ENCODE assay signal across 8 cellular contexts in the genomic region with DNA sequence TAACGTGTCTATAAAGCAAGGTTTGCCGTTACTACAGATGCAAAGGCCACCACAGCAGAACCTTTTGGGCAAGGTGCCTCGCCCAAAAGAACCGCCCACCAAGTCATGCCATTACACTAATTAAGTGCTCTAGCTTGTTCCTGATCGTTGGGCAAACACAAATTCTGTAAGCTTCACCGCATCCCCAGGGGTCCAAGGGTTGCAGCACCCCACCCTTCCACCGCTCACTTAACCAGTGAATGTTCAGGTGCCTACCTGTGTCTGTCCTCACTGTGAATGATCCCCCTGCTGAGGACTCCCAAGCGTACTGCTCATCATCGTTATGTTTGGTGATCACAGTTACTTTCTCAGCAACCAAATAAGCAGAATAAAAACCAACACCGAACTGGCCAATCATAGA. TPM values are rescaled to one million over a fixed set of nuclear protein-coding genes. Genes with fewer than 3 reads are reported as not detected.
DNase-seq lines count a peak whose midpoint lies in the region; ATAC-seq, FAIRE-seq and TF ChIP-seq lines count a peak whose summit lies in the region.

No MANE protein-coding gene starts in this region.

- no peak for TF ChIP-seq POLR2A in A549 (IDR thresholded peaks at IDR 0.05; ENCODE audit: low read length)

- H3K4me3 ChIP-seq in A549 (peak overlapping the region; percentile 97), HEK293 (ENCODE audit: low read depth, low read length) (peak overlapping the region; percentile 89)

- H3K36me3 ChIP-seq in HEK293 (ENCODE audit: control insufficient read depth in 2 of 2, insufficient read depth in 1 of 2, low read length in 2 of 2): peaks cover 39 to 58% of the 10 kb centered on the region in 2 experiments

- no peaks in the 10 kb centered on the region for H3K9me3 Mint-ChIP-seq in MCF 10A (ENCODE audit: unreplicated experiment)

- intact Hi-C loops in MCF 10A (cut with micrococcal nuclease): no loop called here

- peaks cover 46% of the 10 kb centered on the region for H3K4me1 ChIP-seq in A549
- H3K4me1 ChIP-seq in HEK293 (ENCODE audit: control insufficient read depth, insufficient read depth, low read length): peaks cover 8% of the 10 kb centered on the region; the same call in 1 of the 2 replicates

- 0% methylated on average over 10 of the region's 10 CpGs for WGBS in A549 (ENCODE audit: missing lambda C conversion rate)

- no peak for TF ChIP-seq RAD21 in A549 (conservative IDR thresholded peaks at IDR 0.05 in 1 of 2, IDR thresholded peaks at IDR 0.05 in 1 of 2)

- H3K27ac ChIP-seq in A549 (peak overlapping the region; percentile 95 to 97; a peak in 5 of 6 replicates), HEK293 (ENCODE audit: extremely low read depth, low read depth, low read length) (peak overlapping the region; percentile 98; the same call in 1 of the 2 replicates)

- H3K4me1 Mint-ChIP-seq in MCF 10A (ENCODE audit: insufficient read depth, unreplicated experiment): peaks cover 31% of the 10 kb centered on the region

- peaks cover 61% of the 10 kb centered on the region for H3K36me3 Mint-ChIP-seq in MCF 10A (ENCODE audit: insufficient read depth, unreplicated experiment)

- BruUV-seq in MCF 10A (replicated peaks; lab: Mats Ljungman, UMichigan): no TSS peak

- DNase-seq in A549 (ENCODE audit: low read depth in 1 of 2, low spot score in 1 of 2) (no peak), MCF 10A (ENCODE audit: unreplicated experiment) (peak; percentile 32), mucosa of gallbladder (ENCODE audit: low spot score) (peak; percentile 16), NCI-H1694 (lab: John Stamatoyannopoulos, UW) (no peak), SIG-M5 treated with dmso at 0.1 percent for 504 hours (lab: John Stamatoyannopoulos, UW; ENCODE audit: unreplicated experiment) (no peak)

- POLR2A ChIA-PET in A549 (lab: Yijun Ruan, JAX): no interaction called here
- POLR2A ChIA-PET in HEK293 (lab: Yijun Ruan, JAX): interaction anchor here (1.1 to 1.4 kb wide), 4 partner anchors 8 to 229 kb away, joined by 3 to 5 read pairs (median 4); no protein-coding TSS in a partner anchor
- POLR2A ChIA-PET in MCF 10A (lab: Yijun Ruan, JAX): interaction anchor here (0.8 to 3.0 kb wide), 9 partner anchors 9 to 219 kb away, joined by 3 to 22 read pairs (median 4); a partner anchor contains a TSS

- CTCF ChIA-PET in A549 (lab: Yijun Ruan, JAX) (interaction anchor here (1.1 to 2.3 kb wide), 5 partner anchors 22 to 124 kb away, joined by 3 to 9 read pairs (median 3); no protein-coding TSS in a partner anchor), HEK293 (lab: Yijun Ruan, JAX) (no interaction called here), MCF 10A (lab: Yijun Ruan, JAX) (interaction anchor here (0.6 to 3.0 kb wide), 3 partner anchors 11 to 230 kb away, joined by 3 to 11 read pairs (median 3); no protein-coding TSS in a partner anchor)

- H3K9me3 ChIP-seq in A549 (no peaks in the 10 kb centered on the region), HEK293 (ENCODE audit: control insufficient read depth, insufficient read depth, low read depth, low read length) (no peaks in the 10 kb centered on the region)

- TF ChIP-seq CTCF in A549 (IDR thresholded peaks at IDR 0.05) (no peak), HEK293 (tag by site-specific recombination; IDR thresholded peaks at IDR 0.05) (no peak), MCF 10A (IDR thresholded peaks at IDR 0.05; ENCODE audit: unreplicated experiment) (no peak)

- no peak for TF ChIP-seq EP300 in A549 (IDR thresholded peaks at IDR 0.05)

- ATAC-seq in A549 (no peak), GM19463 (IDR thresholded peaks at IDR 0.05; ENCODE audit: unreplicated experiment) (no peak), GM21447 (IDR thresholded peaks at IDR 0.05; ENCODE audit: unreplicated experiment) (no peak)

- peak overlapping the region; percentile 63 for H3K4me3 Mint-ChIP-seq in MCF 10A (ENCODE audit: unreplicated experiment)

- no peaks in the 10 kb centered on the region for H3K27me3 Mint-ChIP-seq in MCF 10A (ENCODE audit: insufficient read depth, unreplicated experiment)

- peak overlapping the region; percentile 92 for H3K27ac Mint-ChIP-seq in MCF 10A (ENCODE audit: low read depth, unreplicated experiment)

- peak overlapping the region; percentile 77 for H3K4me2 ChIP-seq in A549

- no peak for FAIRE-seq in A549 (lab: Jason Lieb, UNC)

TF ChIP-seq in A549, 52 proteins besides CTCF, POLR2A, EP300 and RAD21:
- TF ChIP-seq EHF (CRISPR knock-in tag; IDR thresholded peaks at IDR 0.05) (no peak), HOXB13 (CRISPR knock-in tag; IDR thresholded peaks at IDR 0.05; ENCODE audit: low read depth) (no peak), CBX8 (IDR thresholded peaks at IDR 0.05) (no peak), KDM1A (IDR thresholded peaks at IDR 0.05; ENCODE audit: low read depth) (no peak)

TF ChIP-seq in HEK293, 187 proteins besides CTCF, POLR2A, EP300 and RAD21 (continues in another document):
- TF ChIP-seq, protein P1, sequence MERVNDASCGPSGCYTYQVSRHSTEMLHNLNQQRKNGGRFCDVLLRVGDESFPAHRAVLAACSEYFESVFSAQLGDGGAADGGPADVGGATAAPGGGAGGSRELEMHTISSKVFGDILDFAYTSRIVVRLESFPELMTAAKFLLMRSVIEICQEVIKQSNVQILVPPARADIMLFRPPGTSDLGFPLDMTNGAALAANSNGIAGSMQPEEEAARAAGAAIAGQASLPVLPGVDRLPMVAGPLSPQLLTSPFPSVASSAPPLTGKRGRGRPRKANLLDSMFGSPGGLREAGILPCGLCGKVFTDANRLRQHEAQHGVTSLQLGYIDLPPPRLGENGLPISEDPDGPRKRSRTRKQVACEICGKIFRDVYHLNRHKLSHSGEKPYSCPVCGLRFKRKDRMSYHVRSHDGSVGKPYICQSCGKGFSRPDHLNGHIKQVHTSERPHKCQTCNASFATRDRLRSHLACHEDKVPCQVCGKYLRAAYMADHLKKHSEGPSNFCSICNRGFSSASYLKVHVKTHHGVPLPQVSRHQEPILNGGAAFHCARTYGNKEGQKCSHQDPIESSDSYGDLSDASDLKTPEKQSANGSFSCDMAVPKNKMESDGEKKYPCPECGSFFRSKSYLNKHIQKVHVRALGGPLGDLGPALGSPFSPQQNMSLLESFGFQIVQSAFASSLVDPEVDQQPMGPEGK (tag by site-specific recombination; IDR thresholded peaks at IDR 0.05): no peak
- no peak for TF ChIP-seq ZNF433 (tag by site-specific recombination; IDR thresholded peaks at IDR 0.05; ENCODE audit: low read depth)
- no peak for TF ChIP-seq ZNF416 (tag by site-specific recombination; IDR thresholded peaks at IDR 0.05)
- TF ChIP-seq ZNF155 (tag by site-specific recombination; IDR thresholded peaks at IDR 0.05): no peak
- 0 out of 2 replicates have a peak, but pooled peaks have one; percentile 11 for TF ChIP-seq KLF8 (tag by site-specific recombination; IDR thresholded peaks at IDR 0.05)
- no peak for TF ChIP-seq ZNF175 (tag by site-specific recombination; IDR thresholded peaks at IDR 0.05)
- TF ChIP-seq, protein P2, sequence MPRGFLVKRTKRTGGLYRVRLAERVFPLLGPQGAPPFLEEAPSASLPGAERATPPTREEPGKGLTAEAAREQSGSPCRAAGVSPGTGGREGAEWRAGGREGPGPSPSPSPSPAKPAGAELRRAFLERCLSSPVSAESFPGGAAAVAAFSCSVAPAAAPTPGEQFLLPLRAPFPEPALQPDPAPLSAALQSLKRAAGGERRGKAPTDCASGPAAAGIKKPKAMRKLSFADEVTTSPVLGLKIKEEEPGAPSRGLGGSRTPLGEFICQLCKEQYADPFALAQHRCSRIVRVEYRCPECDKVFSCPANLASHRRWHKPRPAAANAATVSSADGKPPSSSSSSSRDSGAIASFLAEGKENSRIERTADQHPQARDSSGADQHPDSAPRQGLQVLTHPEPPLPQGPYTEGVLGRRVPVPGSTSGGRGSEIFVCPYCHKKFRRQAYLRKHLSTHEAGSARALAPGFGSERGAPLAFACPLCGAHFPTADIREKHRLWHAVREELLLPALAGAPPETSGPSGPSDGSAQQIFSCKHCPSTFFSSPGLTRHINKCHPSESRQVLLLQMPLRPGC (tag by site-specific recombination; IDR thresholded peaks at IDR 0.05): 0 out of 2 replicates have a peak, but pooled peaks have one; percentile 2
- peak; percentile 46 for TF ChIP-seq GLIS1 (tag by site-specific recombination; IDR thresholded peaks at IDR 0.05)
- TF ChIP-seq WT1 (tag by site-specific recombination; IDR thresholded peaks at IDR 0.05): 0 out of 2 replicates have a peak, but pooled peaks have one; percentile 5
- 0 out of 2 replicates have a peak, but pooled peaks have one; percentile 7 for TF ChIP-seq SP3 (tag by site-specific recombination; IDR thresholded peaks at IDR 0.05)
- TF ChIP-seq KLF1 (tag by site-specific recombination; IDR thresholded peaks at IDR 0.05): peak; percentile 91
- no peak for TF ChIP-seq ZNF2 (tag by site-specific recombination; IDR thresholded peaks at IDR 0.05)
- peak; percentile 50; the same call in 1 of the 2 replicates for TF ChIP-seq ZIC2 (tag by site-specific recombination; IDR thresholded peaks at IDR 0.05)
- no peak for TF ChIP-seq ZNF701 (tag by site-specific recombination; IDR thresholded peaks at IDR 0.05)
- TF ChIP-seq ZBTB8A (tag by site-specific recombination; IDR thresholded peaks at IDR 0.05): peak; percentile 76
- TF ChIP-seq, protein P3, sequence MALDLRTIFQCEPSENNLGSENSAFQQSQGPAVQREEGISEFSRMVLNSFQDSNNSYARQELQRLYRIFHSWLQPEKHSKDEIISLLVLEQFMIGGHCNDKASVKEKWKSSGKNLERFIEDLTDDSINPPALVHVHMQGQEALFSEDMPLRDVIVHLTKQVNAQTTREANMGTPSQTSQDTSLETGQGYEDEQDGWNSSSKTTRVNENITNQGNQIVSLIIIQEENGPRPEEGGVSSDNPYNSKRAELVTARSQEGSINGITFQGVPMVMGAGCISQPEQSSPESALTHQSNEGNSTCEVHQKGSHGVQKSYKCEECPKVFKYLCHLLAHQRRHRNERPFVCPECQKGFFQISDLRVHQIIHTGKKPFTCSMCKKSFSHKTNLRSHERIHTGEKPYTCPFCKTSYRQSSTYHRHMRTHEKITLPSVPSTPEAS (tag by site-specific recombination; IDR thresholded peaks at IDR 0.05): no peak

RNA-seq across cellular contexts. Expression of a gene that starts 1.3 kb away (rescaled TPM):
- polyA plus RNA-seq in A549 (2011; rRNA removed) (944 and 1,087 TPM in 2 replicates), A549 (2017; fragmentation: RNase III; extraction: RNeasy Plus Mini Kit Qiagen cat#74134 plus additional on column Dnase treatment) (1,680 to 2,326 TPM (median 1,864 TPM) in 3 replicates)
- polyA plus RNA-seq in A549 (2012; cell fraction: cytosol; rRNA removed): 384 and 510 TPM in 2 replicates
- polyA plus RNA-seq in A549 (2012; cell fraction: nucleus; rRNA removed): 279 and 366 TPM in 2 replicates
- 429 and 465 TPM in 2 replicates for polyA minus RNA-seq in A549 (2011; rRNA and poly(A)+ RNA removed)
- total RNA-seq in MCF 10A (2022) (277 and 296 TPM in 2 replicates), mucosa of gallbladder (818 TPM)

RNA-seq across cellular contexts. Expression of a gene that starts 54.2 kb away (rescaled TPM):
- polyA plus RNA-seq in A549 (2011; rRNA removed) (17.6 and 20.6 TPM in 2 replicates), A549 (2017; fragmentation: RNase III; extraction: RNeasy Plus Mini Kit Qiagen cat#74134 plus additional on column Dnase treatment) (19.5 to 21.6 TPM (median 20.4 TPM) in 3 replicates)
- 13.3 and 15.1 TPM in 2 replicates for polyA plus RNA-seq in A549 (2012; cell fraction: cytosol; rRNA removed)
- polyA plus RNA-seq in A549 (2012; cell fraction: nucleus; rRNA removed): 14.8 and 18.4 TPM in 2 replicates
- 29.8 and 33.4 TPM in 2 replicates for polyA minus RNA-seq in A549 (2011; rRNA and poly(A)+ RNA removed)
- total RNA-seq in MCF 10A (2022) (23.8 and 24.8 TPM in 2 replicates), mucosa of gallbladder (33.7 TPM)

Comparison
In these comparisons a context has a peak if more than half of its experiments do, and no peak if none do; other contexts are left out.
1. DNase-seq: peak in MCF 10A (single experiment) and mucosa of gallbladder (single experiment); none in A549 (0 of 2), NCI-H1694 (single experiment) and SIG-M5 treated with dmso at 0.1 percent for 504 hours (single experiment).